In genomic region chr1:97920275-97920831, GRCh38 we compare ENCODE assay signal across 8 cellular contexts. TPM values are rescaled to one million over a fixed set of nuclear protein-coding genes. Genes with fewer than 3 reads are reported as not detected.
A peak's percentile ranks its signal among the peaks of the same experiment; 100 is the strongest.
DNase-seq lines count a peak whose midpoint lies in the region; ATAC-seq and TF ChIP-seq lines count a peak whose summit lies in the region.

No MANE protein-coding gene starts in this region.

- no peaks in the 10 kb centered on the region for H3K27me3 Mint-ChIP-seq in CD8-positive, alpha-beta T cell (ENCODE audit: low read depth)

- peak overlapping the region; percentile 95 for H3K4me3 ChIP-seq in CD8-positive, alpha-beta T cell (ENCODE audit: low read depth, low read length)
- H3K4me3 ChIP-seq in body of pancreas (peak overlapping the region; percentile 60 to 84), stomach (peak overlapping the region; percentile 76 to 90 (median 86))

- H3K27ac ChIP-seq in CD8-positive, alpha-beta T cell (ENCODE audit: low read depth, low read length), result peak overlapping the region; percentile 84
- peak overlapping the region; percentile 73 to 95 (median 90) for H3K27ac ChIP-seq in body of pancreas
- H3K27ac ChIP-seq in stomach, result peak overlapping the region; percentile 89 to 93 (median 91)

- no peaks in the 10 kb centered on the region for H3K36me3 ChIP-seq in CD8-positive, alpha-beta T cell (ENCODE audit: insufficient read depth, low read length)
- H3K36me3 ChIP-seq in body of pancreas (replicated peaks in 1 of 2; ENCODE audit: insufficient read depth in 1 of 2, low read depth in 2 of 2) (no peaks in the 10 kb centered on the region), stomach (no peaks in the 10 kb centered on the region)

- intact Hi-C loops in CD8-positive, alpha-beta T cell (cut with DNase I, micrococcal nuclease), result loop anchor here (2.0 to 5.0 kb wide), 2 partner anchors 128 to 1198 kb away; partner anchors contain the start of gene PTBP2 (in 2 of the 2)
- intact Hi-C loops in body of pancreas (cut with DNase I) (no loop called here), stomach (cut with DNase I; ENCODE audit: low total_unique reads) (no loop called here)

- no peaks in the 10 kb centered on the region for H3K9me3 Mint-ChIP-seq in CD8-positive, alpha-beta T cell

- TF ChIP-seq CTCF in CD8-positive, alpha-beta T cell (IDR thresholded peaks at IDR 0.05), result no peak
- TF ChIP-seq CTCF in body of pancreas (IDR thresholded peaks at IDR 0.05) (no peak), stomach (IDR thresholded peaks at IDR 0.05) (no peak)

- peak overlapping the region; percentile 97 for H3K27ac Mint-ChIP-seq in CD8-positive, alpha-beta T cell

- H3K27me3 ChIP-seq in CD8-positive, alpha-beta T cell (ENCODE audit: insufficient read depth, low read length), result no peaks in the 10 kb centered on the region
- no peaks in the 10 kb centered on the region for H3K27me3 ChIP-seq in body of pancreas
- no peaks in the 10 kb centered on the region for H3K27me3 ChIP-seq in stomach

- peaks cover 10% of the 10 kb centered on the region for H3K36me3 Mint-ChIP-seq in CD8-positive, alpha-beta T cell

- no peak for TF ChIP-seq EP300 in stomach (IDR thresholded peaks at IDR 0.05)

- POLR2A ChIA-PET in CD8-positive, alpha-beta T cell (lab: Charles Lee), result interaction anchor here (1.0 to 2.1 kb wide), 7 partner anchors 16 to 125 kb away, joined by 3 to 6 read pairs (median 3); no protein-coding TSS in a partner anchor

- peaks cover 52% of the 10 kb centered on the region for H3K4me1 Mint-ChIP-seq in CD8-positive, alpha-beta T cell (ENCODE audit: low read depth)

- peak; percentile 37 for ATAC-seq in CD8-positive, alpha-beta T cell
- peak; percentile 31 for ATAC-seq in GM21526 (IDR thresholded peaks at IDR 0.05; ENCODE audit: low FRiP score, unreplicated experiment)
- ATAC-seq in body of pancreas, result peak; percentile 45
- no peak for ATAC-seq in HG03196 (IDR thresholded peaks at IDR 0.05; ENCODE audit: unreplicated experiment)

- H3K9me3 ChIP-seq in CD8-positive, alpha-beta T cell (ENCODE audit: low read length), result no peaks in the 10 kb centered on the region
- no peaks in the 10 kb centered on the region for H3K9me3 ChIP-seq in body of pancreas
- H3K9me3 ChIP-seq in stomach, result no peaks in the 10 kb centered on the region

- DNase-seq in CD8-positive, alpha-beta T cell, result no peak
- DNase-seq in NCI-H2227 (lab: John Stamatoyannopoulos, UW; ENCODE audit: unreplicated experiment) (peak; percentile 70), body of pancreas (no peak), kidney tubule cell (ENCODE audit: low spot score) (peak; percentile 28), stomach (no peak), DMS153 treated with DMSO at 0.1 percent for 48 hours (lab: John Stamatoyannopoulos, UW; ENCODE audit: unreplicated experiment) (no peak)

- TF ChIP-seq POLR2A in body of pancreas (IDR thresholded peaks at IDR 0.05) (no peak), stomach (IDR thresholded peaks at IDR 0.05) (no peak)

- peak overlapping the region; percentile 98 for H3K4me3 Mint-ChIP-seq in CD8-positive, alpha-beta T cell

- WGBS in body of pancreas, 2 donors, result 0% methylated on average over 19 to 24 of the region's 24 CpGs
- 0 to 1% (median 0%) methylated on average over 4 to 24 of the region's 24 CpGs for WGBS in stomach, 5 donors

- CTCF ChIA-PET in CD8-positive, alpha-beta T cell (lab: Charles Lee), result interaction anchor here (0.9 kb wide), 1 partner anchor 159 kb away, joined by 3 read pairs; no protein-coding TSS in a partner anchor

- peaks cover 29% of the 10 kb centered on the region for H3K4me1 ChIP-seq in CD8-positive, alpha-beta T cell (ENCODE audit: insufficient read depth, low read length)
- H3K4me1 ChIP-seq in body of pancreas (peaks cover 8% of the 10 kb centered on the region), stomach (peaks cover 5 to 35% (median 24%) of the 10 kb centered on the region in 4 donors)

RNA-seq across cellular contexts. Expression of gene DPYD, which starts 0.5 kb away (rescaled TPM):
- total RNA-seq in CD8-positive, alpha-beta T cell, result 10 to 100 TPM; 24.2 to 24.9 TPM
- total RNA-seq in body of pancreas (10 to 100 TPM; 13.8 to 17.1 TPM), stomach (10 to 100 TPM; 16.2 to 58.2 (median 22.7) TPM)
- 10 to 100 TPM in 1 of 3 donors, 1 to 10 TPM in 2; 7.5 to 11.9 (median 8.3) TPM for polyA plus RNA-seq in stomach

Comparison
In these comparisons a context has a peak if more than half of its experiments do, and no peak if none do; other contexts are left out.
1. DNase-seq: peak in NCI-H2227 (single experiment) and kidney tubule cell (single experiment); none in CD8-positive, alpha-beta T cell (0 of 7), body of pancreas (0 of 4), stomach (single experiment) and DMS153 treated with DMSO at 0.1 percent for 48 hours (single experiment).
2. intact Hi-C loops: an anchor here in CD8-positive, alpha-beta T cell (2.0 to 5.0 kb wide); none called in body of pancreas and stomach.
3. Peak in every context shown above with its lines, with median percentiles within 50 percentile points of each other: H3K27ac ChIP-seq and H3K4me3 ChIP-seq.